1 cellular context compared by ENCODE assay signal in genomic region chr6:26550250-26550993, GRCh38.
TF ChIP-seq lines count a peak whose summit lies in the region.

No MANE protein-coding gene starts in this region.

TF ChIP-seq in HepG2, 621 proteins besides CTCF, POLR2A, EP300 and RAD21 (continued from another document and continues in another):
- no peak for TF ChIP-seq PBX2 (CRISPR knock-in tag; IDR thresholded peaks at IDR 0.05)
- TF ChIP-seq ZSCAN25 (CRISPR knock-in tag; IDR thresholded peaks at IDR 0.05) = no peak
- no peak for TF ChIP-seq ISL2 (CRISPR knock-in tag; IDR thresholded peaks at IDR 0.05)
- peak; percentile 32; the same call in 1 of the 2 replicates for TF ChIP-seq SOX5 (CRISPR knock-in tag; IDR thresholded peaks at IDR 0.05; ENCODE audit: borderline replicate concordance)
- TF ChIP-seq NR2F1 (CRISPR knock-in tag; IDR thresholded peaks at IDR 0.05) = peak; percentile 75 to 84
- TF ChIP-seq GLI4 (CRISPR knock-in tag; IDR thresholded peaks at IDR 0.05; ENCODE audit: borderline replicate concordance) = no peak
- TF ChIP-seq ZNF737 (CRISPR knock-in tag; IDR thresholded peaks at IDR 0.05; ENCODE audit: borderline replicate concordance) = no peak
- peak; percentile 72; the same call in 1 of the 2 replicates for TF ChIP-seq ZNF441 (CRISPR knock-in tag; IDR thresholded peaks at IDR 0.05; ENCODE audit: borderline replicate concordance)
- peak; percentile 64; the same call in 1 of the 2 replicates for TF ChIP-seq ZNF33B (CRISPR knock-in tag; IDR thresholded peaks at IDR 0.05)
- TF ChIP-seq GPN1 (CRISPR knock-in tag; IDR thresholded peaks at IDR 0.05; ENCODE audit: borderline replicate concordance) = no peak
- no peak for TF ChIP-seq MAFG (CRISPR knock-in tag; IDR thresholded peaks at IDR 0.05)
- TF ChIP-seq ZNF878 (CRISPR knock-in tag; IDR thresholded peaks at IDR 0.05) = peak; percentile 53; the same call in 1 of the 2 replicates
- no peak for TF ChIP-seq BRF2 (CRISPR knock-in tag; IDR thresholded peaks at IDR 0.05)
- no peak for TF ChIP-seq ZNF619 (CRISPR knock-in tag; IDR thresholded peaks at IDR 0.05)
- TF ChIP-seq NR2C2 (CRISPR knock-in tag; IDR thresholded peaks at IDR 0.05; ENCODE audit: borderline replicate concordance) = peak; percentile 86
- no peak for TF ChIP-seq REXO4 (CRISPR knock-in tag; IDR thresholded peaks at IDR 0.05; ENCODE audit: borderline replicate concordance)
- TF ChIP-seq FOSL1 (CRISPR knock-in tag; IDR thresholded peaks at IDR 0.05; ENCODE audit: borderline replicate concordance) = no peak
- no peak for TF ChIP-seq NR1H2 (CRISPR knock-in tag; IDR thresholded peaks at IDR 0.05; ENCODE audit: borderline replicate concordance, low read depth)
- TF ChIP-seq CHD4 (IDR thresholded peaks at IDR 0.05; ENCODE audit: borderline replicate concordance, low read length) = no peak
- TF ChIP-seq ZNF496 (CRISPR knock-in tag; IDR thresholded peaks at IDR 0.05; ENCODE audit: insufficient replicate concordance) = no peak
- TF ChIP-seq NR0B2 (CRISPR knock-in tag; IDR thresholded peaks at IDR 0.05) = no peak
- TF ChIP-seq ZNF350 (CRISPR knock-in tag; IDR thresholded peaks at IDR 0.05; ENCODE audit: borderline replicate concordance, low read depth) = peak; percentile 75
- no peak for TF ChIP-seq ZFP1 (CRISPR knock-in tag; IDR thresholded peaks at IDR 0.05)
- TF ChIP-seq ARNT (IDR thresholded peaks at IDR 0.05) = no peak
- no peak for TF ChIP-seq XBP1 (CRISPR knock-in tag; IDR thresholded peaks at IDR 0.05)
- TF ChIP-seq ELF1 (CRISPR knock-in tag; IDR thresholded peaks at IDR 0.05) = peak; percentile 73
- no peak for TF ChIP-seq CBX2 (IDR thresholded peaks at IDR 0.05; ENCODE audit: low read depth, low read length)
- no peak for TF ChIP-seq CBX2 (CRISPR knock-in tag; IDR thresholded peaks at IDR 0.05; ENCODE audit: low read depth)
- TF ChIP-seq CCAR2 (optimal IDR thresholded peaks at IDR 0.05; ENCODE audit: low read depth, low read length) = no peak
- no peak for TF ChIP-seq HHEX (CRISPR knock-in tag; IDR thresholded peaks at IDR 0.05)
- peak; percentile 55; the same call in 1 of the 2 replicates for TF ChIP-seq KDM3A (CRISPR knock-in tag; IDR thresholded peaks at IDR 0.05; ENCODE audit: low read depth)
- no peak for TF ChIP-seq ZBTB14 (CRISPR knock-in tag; IDR thresholded peaks at IDR 0.05)
- no peak for TF ChIP-seq ONECUT2 (CRISPR knock-in tag; IDR thresholded peaks at IDR 0.05)
- TF ChIP-seq BRCA1 (CRISPR knock-in tag; IDR thresholded peaks at IDR 0.05) = no peak
- no peak; the same call in none of the 2 replicates for TF ChIP-seq THAP11 (CRISPR knock-in tag; IDR thresholded peaks at IDR 0.05)
- TF ChIP-seq ZNF335 (CRISPR knock-in tag; IDR thresholded peaks at IDR 0.05) = 0 out of 2 replicates have a peak, but pooled peaks have one; percentile 29
- no peak for TF ChIP-seq ZUFSP (CRISPR knock-in tag; IDR thresholded peaks at IDR 0.05; ENCODE audit: borderline replicate concordance)
- peak; percentile 77; the same call in 1 of the 2 replicates for TF ChIP-seq ZBTB7A (CRISPR knock-in tag; IDR thresholded peaks at IDR 0.05)
- 0 out of 2 replicates have a peak, but pooled peaks have one; percentile 69 for TF ChIP-seq ZNF709 (CRISPR knock-in tag; IDR thresholded peaks at IDR 0.05)
- peak; percentile 64; the same call in 1 of the 2 replicates for TF ChIP-seq THAP9 (CRISPR knock-in tag; IDR thresholded peaks at IDR 0.05; ENCODE audit: borderline replicate concordance)
- TF ChIP-seq TGIF2 (CRISPR knock-in tag; IDR thresholded peaks at IDR 0.05) = no peak
- TF ChIP-seq ZNF672 (CRISPR knock-in tag; IDR thresholded peaks at IDR 0.05) = no peak
- TF ChIP-seq ZNF766 (CRISPR knock-in tag; IDR thresholded peaks at IDR 0.05; ENCODE audit: borderline replicate concordance) = no peak; the same call in 1 of the 2 replicates
- TF ChIP-seq KMT2B (CRISPR knock-in tag; IDR thresholded peaks at IDR 0.05) = 0 out of 2 replicates have a peak, but pooled peaks have one; percentile 14
- no peak; the same call in 1 of the 2 replicates for TF ChIP-seq ELK4 (CRISPR knock-in tag; IDR thresholded peaks at IDR 0.05; ENCODE audit: borderline replicate concordance)
- TF ChIP-seq ZBTB43 (CRISPR knock-in tag; conservative IDR thresholded peaks at IDR 0.05) = peak; percentile 31; the same call in 1 of the 2 replicates
- peak; percentile 75; the same call in 1 of the 2 replicates for TF ChIP-seq ZNF556 (CRISPR knock-in tag; IDR thresholded peaks at IDR 0.05; ENCODE audit: borderline replicate concordance)
- TF ChIP-seq ZBTB26 (CRISPR knock-in tag; IDR thresholded peaks at IDR 0.05; ENCODE audit: borderline replicate concordance) = no peak
- no peak for TF ChIP-seq ZNF253 (CRISPR knock-in tag; IDR thresholded peaks at IDR 0.05; ENCODE audit: borderline replicate concordance)
- no peak for TF ChIP-seq HNRNPUL1 (IDR thresholded peaks at IDR 0.05; ENCODE audit: low read depth, low read length)
- TF ChIP-seq PTBP1 (IDR thresholded peaks at IDR 0.05; ENCODE audit: low read depth, low read length, poor library complexity, severe bottlenecking) = peak; percentile 77
- TF ChIP-seq TP53 (CRISPR knock-in tag; conservative IDR thresholded peaks at IDR 0.05) = no peak
- no peak for TF ChIP-seq PHB2 (IDR thresholded peaks at IDR 0.05; ENCODE audit: partially characterized antibody)
- no peak for TF ChIP-seq ZFP36 (IDR thresholded peaks at IDR 0.05; ENCODE audit: borderline replicate concordance, low read depth, low read length, partially characterized antibody)
- no peak for TF ChIP-seq TBL1XR1 (IDR thresholded peaks at IDR 0.05; ENCODE audit: borderline replicate concordance, low read length, partially characterized antibody)
- no peak for TF ChIP-seq JUNB (CRISPR knock-in tag; IDR thresholded peaks at IDR 0.05; ENCODE audit: borderline replicate concordance)
- TF ChIP-seq PHF20 (CRISPR knock-in tag; IDR thresholded peaks at IDR 0.05) = peak; percentile 59; the same call in 1 of the 2 replicates
- no peak for TF ChIP-seq SNAI1 (CRISPR knock-in tag; IDR thresholded peaks at IDR 0.05; ENCODE audit: borderline replicate concordance)
- no peak for TF ChIP-seq ZBTB1 (CRISPR knock-in tag; IDR thresholded peaks at IDR 0.05; ENCODE audit: borderline replicate concordance)
- TF ChIP-seq ZNF576 (CRISPR knock-in tag; IDR thresholded peaks at IDR 0.05) = no peak
- no peak for TF ChIP-seq ZEB1 (IDR thresholded peaks at IDR 0.05; ENCODE audit: insufficient replicate concordance, low read depth)
- TF ChIP-seq CENPBD1 (CRISPR knock-in tag; IDR thresholded peaks at IDR 0.05; ENCODE audit: borderline replicate concordance, low read depth) = no peak
- TF ChIP-seq MZF1 (CRISPR knock-in tag; IDR thresholded peaks at IDR 0.05; ENCODE audit: borderline replicate concordance) = no peak
- no peak for TF ChIP-seq PRMT3 (CRISPR knock-in tag; IDR thresholded peaks at IDR 0.05; ENCODE audit: borderline replicate concordance, low read depth)
- TF ChIP-seq ZNF775 (CRISPR knock-in tag; IDR thresholded peaks at IDR 0.05; ENCODE audit: borderline replicate concordance) = no peak
